In genomic region chr1:76073471-76073870, GRCh38 we compare ENCODE assay signal across 13 cellular contexts. TPM values are rescaled to one million over a fixed set of nuclear protein-coding genes. Genes with fewer than 3 reads are reported as not detected.
DNase-seq lines count a peak whose midpoint lies in the region; TF ChIP-seq lines count a peak whose summit lies in the region.
"Had no signal": no experiment of that assay in that cellular context is flagged by ENCODE, and none has a peak within 500 bp of the region (broad histone marks: within the 10 kb centered on the region; RNA-seq: fewer than 3 reads in every experiment).

No MANE protein-coding gene starts in this region.

- TF ChIP-seq POLR2A in erythroblast (IDR thresholded peaks at IDR 0.05; ENCODE audit: low read length): no peak
- no peak for TF ChIP-seq POLR2A in adrenal gland (IDR thresholded peaks at IDR 0.05)

- H3K9me3 Mint-ChIP-seq in IgD-negative memory B cell (no peaks in the 10 kb centered on the region), nephron (no peaks in the 10 kb centered on the region)

- H3K4me1 Mint-ChIP-seq in IgD-negative memory B cell: peaks cover 14 to 24% (median 18%) of the 10 kb centered on the region in 3 donors
- H3K4me1 Mint-ChIP-seq in nephron: peaks cover 32% of the 10 kb centered on the region

- no peaks in the 10 kb centered on the region for H3K9me3 ChIP-seq in adrenal gland (replicated peaks in 1 of 3)
- H3K9me3 ChIP-seq: right lobe of liver had no signal

- intact Hi-C loops in adrenal gland (cut with DNase I): no loop called here

- peak overlapping the region in 2 of 4 donors; percentile 32 to 76 for H3K4me3 Mint-ChIP-seq in IgD-negative memory B cell
- H3K4me3 Mint-ChIP-seq in nephron: peak overlapping the region; percentile 83 to 96 (median 89)

- no peak overlapping the region for H3K27ac ChIP-seq in adrenal gland
- H3K27ac ChIP-seq: VCaP had no signal

- DNase-seq in CD1c-positive myeloid dendritic cell (ENCODE audit: extremely low spot score): peak; percentile 7
- DNase-seq in choroid plexus epithelial cell (ENCODE audit: low read depth): peak; percentile 93
- no peak for DNase-seq in erythroblast (lab: John Stamatoyannopoulos, UW)
- DNase-seq in NCI-H69 (lab: John Stamatoyannopoulos, UW): no peak
- no peak for DNase-seq in NCI-H2196 treated with DMSO at 0.1 percent for 48 hours (lab: John Stamatoyannopoulos, UW; ENCODE audit: unreplicated experiment)
- DNase-seq in adrenal gland: no peak
- DNase-seq: DND-41; effector CD8-positive, alpha-beta T cell; kidney; right lobe of liver had no signal

- H3K4me1 ChIP-seq in adrenal gland (replicated peaks in 1 of 2): peaks cover 5 to 9% of the 10 kb centered on the region in 2 donors

- no peaks in the 10 kb centered on the region for H3K36me3 Mint-ChIP-seq in IgD-negative memory B cell
- H3K36me3 Mint-ChIP-seq in nephron (ENCODE audit: low read depth): no peaks in the 10 kb centered on the region

- no peaks in the 10 kb centered on the region for H3K36me3 ChIP-seq in adrenal gland (replicated peaks in 1 of 2)
- H3K36me3 ChIP-seq: right lobe of liver had no signal

- H3K27me3 Mint-ChIP-seq in IgD-negative memory B cell (no peaks in the 10 kb centered on the region), nephron (ENCODE audit: low read depth) (no peaks in the 10 kb centered on the region)

- WGBS in adrenal gland, 4 donors: 68 to 73% (median 71%) methylated on average over 5 of the region's 5 CpGs

- TF ChIP-seq CTCF in choroid plexus epithelial cell (conservative IDR thresholded peaks at IDR 0.05; ENCODE audit: low read depth, low read length): no peak
- TF ChIP-seq CTCF in nephron (IDR thresholded peaks at IDR 0.05; ENCODE audit: unreplicated experiment in 3 of 3): no peak
- no peak for TF ChIP-seq CTCF in adrenal gland (IDR thresholded peaks at IDR 0.05)

- no peaks in the 10 kb centered on the region for H3K27me3 ChIP-seq in adrenal gland
- H3K27me3 ChIP-seq: right lobe of liver had no signal

- H3K27ac Mint-ChIP-seq in IgD-negative memory B cell: peak overlapping the region in 2 of 3 donors; percentile 8 to 73
- peak overlapping the region; percentile 46 to 84 (median 63) for H3K27ac Mint-ChIP-seq in nephron

- H3K4me3 ChIP-seq in choroid plexus epithelial cell (ENCODE audit: low read depth, low read length) (no peak overlapping the region), adrenal gland (no peak overlapping the region)

RNA-seq across cellular contexts. Expression of gene ST6GALNAC3, which starts 1.1 kb away (rescaled TPM):
- 0.99 TPM for polyA plus RNA-seq in IgD-negative memory B cell
- 10 to 100 TPM in 3 of 8 donors, 1 to 10 TPM in 5; 3.3 to 11.5 (median 7.2) TPM for total RNA-seq in adrenal gland
- polyA plus RNA-seq in adrenal gland: 1 to 10 TPM; 1.4 to 5.6 (median 1.7) TPM

Comparison
In these comparisons a context has a peak if more than half of its experiments do, and no peak if none do; other contexts are left out.
1. DNase-seq: peak in CD1c-positive myeloid dendritic cell (single experiment) and choroid plexus epithelial cell (single experiment); none in erythroblast (0 of 2), NCI-H69 (single experiment), NCI-H2196 treated with DMSO at 0.1 percent for 48 hours (single experiment) and adrenal gland (0 of 7).